ENCODE assay signal across 9 cellular contexts in the genomic region with DNA sequence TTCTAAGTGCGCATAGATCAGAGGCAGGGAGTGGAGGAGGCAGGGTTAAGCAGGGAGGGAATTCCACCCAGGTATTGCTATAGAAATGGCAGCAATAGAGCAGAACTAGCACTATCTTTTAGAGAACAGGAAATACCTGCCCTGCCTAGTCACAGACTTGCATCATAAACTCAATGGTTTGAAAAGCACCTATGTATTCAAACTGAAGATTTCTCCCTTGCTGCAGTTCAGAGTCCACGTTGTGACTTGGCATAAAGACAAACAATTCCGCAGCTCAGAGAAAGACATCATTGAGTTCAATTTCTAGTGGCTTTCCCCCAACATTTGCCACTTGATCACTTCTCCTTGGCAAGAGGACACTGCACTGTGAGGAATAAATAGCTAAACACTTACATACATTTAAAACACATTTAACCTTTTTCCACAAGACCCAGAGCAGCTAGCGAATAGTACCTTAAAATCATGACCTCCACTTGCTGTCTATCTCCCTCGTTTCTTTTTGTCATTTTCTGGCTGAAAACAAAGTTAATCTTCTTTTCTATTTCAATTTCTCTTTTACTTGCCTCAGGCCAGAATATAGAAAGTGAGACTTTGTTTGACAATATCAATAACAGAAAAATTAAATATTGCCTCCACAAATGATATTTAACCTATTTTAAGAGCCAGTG.
DNase-seq lines count a peak whose midpoint lies in the region; ATAC-seq, FAIRE-seq and TF ChIP-seq lines count a peak whose summit lies in the region.
"Had no signal": no experiment of that assay in that cellular context is flagged by ENCODE, and none has a peak within 500 bp of the region (broad histone marks: within the 10 kb centered on the region; RNA-seq: fewer than 3 reads in every experiment).

No MANE protein-coding gene starts in this region.

- no peak for DNase-seq in NCI-H82 (lab: John Stamatoyannopoulos, UW)

- FAIRE-seq in colon (lab: Jason Lieb, UNC): peak; percentile 86

- peak overlapping the region; percentile 68 for H3K27ac ChIP-seq in 22Rv1
- H3K27ac ChIP-seq in rectal smooth muscle tissue (ENCODE audit: low read depth, low read length): no peak overlapping the region
- H3K27ac ChIP-seq: C4-2B had no signal

- no peaks in the 10 kb centered on the region for H3K36me3 ChIP-seq in rectal smooth muscle tissue (ENCODE audit: control insufficient read depth, insufficient read depth, low read length)

- H3K27me3 ChIP-seq in rectal smooth muscle tissue (ENCODE audit: control insufficient read depth, insufficient read depth, low read length): no peaks in the 10 kb centered on the region

- TF ChIP-seq CTCF in 22Rv1 (IDR thresholded peaks at IDR 0.05): no peak

- H3K4me1 ChIP-seq in rectal smooth muscle tissue (ENCODE audit: control insufficient read depth, insufficient read depth, low read length): no peaks in the 10 kb centered on the region

- H3K4me3 ChIP-seq in rectal smooth muscle tissue (ENCODE audit: low read length): peak overlapping the region; percentile 3

- H3K9ac ChIP-seq in rectal smooth muscle tissue (ENCODE audit: low read length): no peak overlapping the region

- ATAC-seq in GM19397 (IDR thresholded peaks at IDR 0.05; ENCODE audit: unreplicated experiment) (peak; percentile 76), HG03460 (IDR thresholded peaks at IDR 0.05; ENCODE audit: unreplicated experiment) (peak; percentile 64), HG03139 (IDR thresholded peaks at IDR 0.05; ENCODE audit: unreplicated experiment) (no peak), HG03469 (IDR thresholded peaks at IDR 0.05; ENCODE audit: unreplicated experiment) (no peak)

Comparison
In these comparisons a context has a peak if more than half of its experiments do, and no peak if none do; other contexts are left out.
1. ATAC-seq: peak in GM19397 (single experiment) and HG03460 (single experiment); none in HG03139 (single experiment) and HG03469 (single experiment).